16 cellular contexts compared by ENCODE assay signal in the genomic region with DNA sequence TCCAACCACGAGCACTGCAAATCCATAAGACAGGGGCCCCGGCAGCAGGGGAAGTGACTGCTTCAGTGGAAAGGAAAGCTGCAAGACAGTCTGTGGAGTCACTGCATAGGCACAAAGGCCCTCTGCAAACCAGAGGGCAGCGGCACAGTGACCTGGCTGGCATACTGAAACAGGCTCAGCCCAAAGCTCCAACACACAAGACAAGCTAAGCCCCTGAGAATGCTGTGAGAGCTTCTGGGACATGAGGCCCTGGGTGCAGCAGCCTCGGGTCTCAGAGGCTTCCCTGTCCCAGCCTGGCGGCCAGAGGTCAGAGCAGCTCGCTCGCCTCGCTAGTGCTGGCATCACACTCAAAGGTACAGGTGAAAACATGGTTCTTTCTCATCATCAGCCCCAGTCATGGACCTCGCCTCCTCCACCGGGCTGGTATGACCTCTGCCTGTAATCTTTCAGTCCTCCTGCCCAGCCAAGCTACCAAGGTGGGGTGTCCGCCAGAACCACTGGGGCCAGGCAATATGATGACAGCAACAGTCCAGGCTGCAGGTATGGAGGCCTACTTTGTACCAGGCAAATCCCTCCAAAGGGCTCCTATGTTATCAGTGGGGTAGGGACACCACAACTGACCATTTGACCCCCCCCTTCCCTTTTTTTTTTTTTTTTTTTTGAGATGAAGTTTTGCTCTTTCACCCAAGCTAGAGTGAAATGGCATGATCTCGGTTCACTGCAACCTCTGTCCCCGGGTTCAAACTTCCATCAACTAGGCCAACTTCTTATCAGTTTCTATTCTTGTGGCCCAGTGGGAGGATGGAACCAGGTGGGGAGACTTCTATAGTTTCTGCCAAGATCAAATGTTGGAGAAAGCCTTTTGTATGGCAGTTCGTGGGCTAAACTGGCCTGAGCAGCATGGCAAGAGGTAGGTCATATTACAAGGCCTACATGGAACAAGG. TPM values are rescaled to one million over a fixed set of nuclear protein-coding genes. Genes with fewer than 3 reads are reported as not detected.
DNase-seq lines count a peak whose midpoint lies in the region; ATAC-seq and TF ChIP-seq lines count a peak whose summit lies in the region.
"Had no signal": no experiment of that assay in that cellular context is flagged by ENCODE, and none has a peak within 500 bp of the region (broad histone marks: within the 10 kb centered on the region; RNA-seq: fewer than 3 reads in every experiment).

No MANE protein-coding gene starts in this region.

- no peaks in the 10 kb centered on the region for H3K9me3 ChIP-seq in CD4-positive, alpha-beta T cell (ENCODE audit: control insufficient read depth, low read length)
- H3K9me3 ChIP-seq: upper lobe of right lung had no signal

- peaks cover 47% of the 10 kb centered on the region for H3K79me1 ChIP-seq in mesendoderm (ENCODE audit: low read length)

- H2BK120ac ChIP-seq in mesendoderm (ENCODE audit: low read depth, low read length): no peak overlapping the region

- peak overlapping the region; percentile 21 for H3K9ac ChIP-seq in mesendoderm (ENCODE audit: low read length)

- H3K27me3 Mint-ChIP-seq in CD4-positive, alpha-beta T cell: no peaks in the 10 kb centered on the region
- no peaks in the 10 kb centered on the region for H3K27me3 Mint-ChIP-seq in activated CD8-positive, alpha-beta T cell treated with anti-CD3 and anti-CD28 coated beads, Interleukin-2, amount 10 ng/mL, durations not matched to agents 7 days and 5 days (ENCODE audit: low read depth)
- H3K27me3 Mint-ChIP-seq: IgD-negative memory B cell had no signal

- H3K9me3 Mint-ChIP-seq in CD4-positive, alpha-beta T cell: no peaks in the 10 kb centered on the region
- no peaks in the 10 kb centered on the region for H3K9me3 Mint-ChIP-seq in activated CD8-positive, alpha-beta T cell treated with anti-CD3 and anti-CD28 coated beads, Interleukin-2, amount 10 ng/mL, durations not matched to agents 7 days and 5 days (ENCODE audit: insufficient read depth)
- H3K9me3 Mint-ChIP-seq: IgD-negative memory B cell had no signal

- H4K8ac ChIP-seq in mesendoderm (ENCODE audit: low read depth, low read length): no peak overlapping the region

- POLR2A ChIA-PET in CD4-positive, alpha-beta T cell (lab: Charles Lee): interaction anchor here (0.8 to 4.5 kb wide), 4 partner anchors 12 to 98 kb away, joined by 3 to 26 read pairs (median 10); partner anchors contain the start of gene ST3GAL2
- POLR2A ChIA-PET in activated CD8-positive, alpha-beta T cell treated with anti-CD3 and anti-CD28 coated beads, Interleukin-2, amount 10 ng/mL, durations not matched to agents 7 days and 5 days (lab: Charles Lee): interaction anchor here (1.0 to 2.5 kb wide), 3 partner anchors 8 to 18 kb away, joined by 3 to 9 read pairs (median 3); partner anchors contain the start of gene ST3GAL2

- no peaks in the 10 kb centered on the region for H3K27me3 ChIP-seq in CD4-positive, alpha-beta T cell (ENCODE audit: control insufficient read depth, insufficient read depth, low read length)
- H3K27me3 ChIP-seq in HL-60 (ENCODE audit: insufficient read depth, poor library complexity, severe bottlenecking): no peaks in the 10 kb centered on the region
- H3K27me3 ChIP-seq in mesendoderm (ENCODE audit: insufficient read depth, low read length, poor library complexity): no peaks in the 10 kb centered on the region
- H3K27me3 ChIP-seq: upper lobe of right lung had no signal

- TF ChIP-seq CTCF in CD4-positive, alpha-beta T cell (IDR thresholded peaks at IDR 0.05): no peak
- TF ChIP-seq CTCF in HL-60 (IDR thresholded peaks at IDR 0.05; ENCODE audit: insufficient read depth, low read length): no peak

- H2AK5ac ChIP-seq in mesendoderm (ENCODE audit: low read length): peak overlapping the region; percentile 43

- no peak overlapping the region for H3K4me2 ChIP-seq in mesendoderm (ENCODE audit: low read length)

- no peak overlapping the region for H3K23ac ChIP-seq in mesendoderm (ENCODE audit: low read length)

- CTCF ChIA-PET in CD4-positive, alpha-beta T cell (lab: Charles Lee): no interaction called here
- CTCF ChIA-PET in activated CD8-positive, alpha-beta T cell treated with anti-CD3 and anti-CD28 coated beads, Interleukin-2, amount 10 ng/mL, durations not matched to agents 7 days and 5 days (lab: Charles Lee): interaction anchor here (1.7 kb wide), 1 partner anchor 39 kb away, joined by 5 read pairs; no protein-coding TSS in a partner anchor

- H3K4me3 Mint-ChIP-seq in CD4-positive, alpha-beta T cell: peak overlapping the region; percentile 16
- H3K4me3 Mint-ChIP-seq in activated CD8-positive, alpha-beta T cell treated with anti-CD3 and anti-CD28 coated beads, Interleukin-2, amount 10 ng/mL, durations not matched to agents 7 days and 5 days: peak overlapping the region; percentile 69

- peaks cover 17% of the 10 kb centered on the region for H3K36me3 Mint-ChIP-seq in CD4-positive, alpha-beta T cell (ENCODE audit: low read depth)
- H3K36me3 Mint-ChIP-seq in activated CD8-positive, alpha-beta T cell treated with anti-CD3 and anti-CD28 coated beads, Interleukin-2, amount 10 ng/mL, durations not matched to agents 7 days and 5 days (ENCODE audit: low read depth): peaks cover 7% of the 10 kb centered on the region

- peak overlapping the region; percentile 30 for H3K56ac ChIP-seq in mesendoderm (ENCODE audit: low read length)

- intact Hi-C loops in CD4-positive, alpha-beta T cell (cut with DNase I, micrococcal nuclease): no loop called here
- intact Hi-C loops in head of caudate nucleus (cut with DNase I): no loop called here

- peak; percentile 46 for ATAC-seq in CD4-positive, alpha-beta T cell (ENCODE audit: poor library complexity)
- ATAC-seq in activated CD8-positive, alpha-beta T cell treated with anti-CD3 and anti-CD28 coated beads, Interleukin-2, amount 10 ng/mL, durations not matched to agents 7 days and 5 days: peak; percentile 47
- ATAC-seq in GM19452 (IDR thresholded peaks at IDR 0.05; ENCODE audit: unreplicated experiment): no peak
- ATAC-seq: upper lobe of right lung had no signal

- H3K4me3 ChIP-seq in HL-60 (replicated peaks; ENCODE audit: insufficient read depth, low read length) (no peak overlapping the region), mesendoderm (ENCODE audit: low read length) (no peak overlapping the region)
- H3K4me3 ChIP-seq: upper lobe of right lung had no signal

- H3K4ac ChIP-seq in mesendoderm (ENCODE audit: low read depth, low read length): no peak overlapping the region

- H2BK15ac ChIP-seq in mesendoderm (replicated peaks; ENCODE audit: low read depth): no peak overlapping the region

- DNase-seq in CD4-positive, alpha-beta T cell: no peak
- DNase-seq in HL-60 (ENCODE audit: low read depth in 1 of 2, low spot score in 1 of 2) (peak in 1 of 2 experiments; percentile 46), mesendoderm (no peak), NOMO-1 treated with DMSO at 0.1 percent for 48 hours (lab: John Stamatoyannopoulos, UW; ENCODE audit: unreplicated experiment) (no peak), hippocampal formation (lab: John Stamatoyannopoulos, UW) (no peak), head of caudate nucleus (no peak)
- no peak for DNase-seq in activated CD8-positive, alpha-beta T cell treated with anti-CD3 and anti-CD28 coated beads, Interleukin-2, amount 10 ng/mL, durations not matched to agents 7 days and 5 days
- DNase-seq: activated gamma-delta T cell, GF-D8, midbrain, NCI-H1436 treated with DMSO at 0.1 percent for 48 hours, NCI-H510A treated with DMSO at 0.1 percent for 48 hours, upper lobe of right lung had no signal

- H3K27ac ChIP-seq in CD4-positive, alpha-beta T cell (ENCODE audit: low read depth, low read length): no peak overlapping the region
- H3K27ac ChIP-seq in HL-60 (replicated peaks) (peak overlapping the region; percentile 24; the same call in 1 of the 2 replicates), mesendoderm (ENCODE audit: low read depth, low read length) (no peak overlapping the region)
- H3K27ac ChIP-seq: C4-2B, upper lobe of right lung had no signal

- H3K4me1 ChIP-seq in mesendoderm (ENCODE audit: control insufficient read depth, low read depth, low read length): peaks cover 36% of the 10 kb centered on the region

- no peak overlapping the region for H4K5ac ChIP-seq in mesendoderm (ENCODE audit: low read length)

- peak overlapping the region; percentile 71 for H3K27ac Mint-ChIP-seq in CD4-positive, alpha-beta T cell
- H3K27ac Mint-ChIP-seq in activated CD8-positive, alpha-beta T cell treated with anti-CD3 and anti-CD28 coated beads, Interleukin-2, amount 10 ng/mL, durations not matched to agents 7 days and 5 days: peak overlapping the region; percentile 90

- H3K4me1 Mint-ChIP-seq in CD4-positive, alpha-beta T cell (ENCODE audit: low read depth): peaks cover 63% of the 10 kb centered on the region
- peaks cover 52% of the 10 kb centered on the region for H3K4me1 Mint-ChIP-seq in activated CD8-positive, alpha-beta T cell treated with anti-CD3 and anti-CD28 coated beads, Interleukin-2, amount 10 ng/mL, durations not matched to agents 7 days and 5 days (ENCODE audit: low read depth)

- WGBS in mesendoderm (ENCODE audit: extremely low coverage, insufficient coverage, low lambda C conversion rate): no CpG with 5 or more reads among the region's 14 CpGs

- no peaks in the 10 kb centered on the region for H3K36me3 ChIP-seq in mesendoderm (ENCODE audit: control insufficient read depth, insufficient read depth, low read length)
- H3K36me3 ChIP-seq: upper lobe of right lung had no signal

- no peak overlapping the region for H2BK5ac ChIP-seq in mesendoderm (ENCODE audit: low read length)

- no peak overlapping the region for H3K18ac ChIP-seq in mesendoderm (ENCODE audit: low read length)

- H3K79me2 ChIP-seq in mesendoderm (ENCODE audit: control insufficient read depth, insufficient read depth, low read length): peaks cover 57% of the 10 kb centered on the region

RNA-seq across cellular contexts. Expression of gene ST3GAL2, which starts 19.2 kb away (rescaled TPM):
- total RNA-seq in CD4-positive, alpha-beta T cell: 10 to 100 TPM in 1 of 2 experiments, 1 to 10 TPM in 1; 9.8 to 11.1 TPM
- total RNA-seq in activated CD8-positive, alpha-beta T cell treated with anti-CD3 and anti-CD28 coated beads, Interleukin-2, amount 10 ng/mL, durations not matched to agents 7 days and 5 days: 10 to 100 TPM; 34.1 to 39.0 TPM
- 23.5 TPM for polyA plus RNA-seq in mesendoderm (2013, experiment 1 of 2)
- 23.1 TPM for polyA plus RNA-seq in mesendoderm (2013, experiment 2 of 2)

RNA-seq across cellular contexts. Expression of gene FCSK, which starts 34.7 kb away (rescaled TPM):
- total RNA-seq in CD4-positive, alpha-beta T cell: 10 to 100 TPM; 21.8 to 25.4 TPM
- total RNA-seq in activated CD8-positive, alpha-beta T cell treated with anti-CD3 and anti-CD28 coated beads, Interleukin-2, amount 10 ng/mL, durations not matched to agents 7 days and 5 days: 10 to 100 TPM; 17.3 to 18.8 TPM
- polyA plus RNA-seq in mesendoderm (2013, experiment 1 of 2): 1.4 TPM
- 1.4 TPM for polyA plus RNA-seq in mesendoderm (2013, experiment 2 of 2)
